26 cellular contexts compared by ENCODE assay signal in the genomic region with DNA sequence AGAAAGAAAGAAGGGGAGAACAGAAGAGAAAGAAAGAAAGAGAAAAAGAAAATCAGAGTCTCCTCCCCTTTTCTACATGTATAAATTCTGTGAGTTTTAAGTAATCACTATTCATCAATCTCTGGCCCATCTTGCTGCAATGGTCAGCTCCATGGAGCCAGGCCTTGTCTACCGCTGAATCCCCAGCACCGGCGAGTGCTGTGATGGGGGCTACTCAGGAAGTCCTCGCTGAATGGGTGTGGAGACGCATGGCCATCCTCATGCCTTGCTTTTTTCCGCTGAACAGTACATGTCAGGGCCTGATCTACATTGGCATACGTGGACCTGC. TPM values are rescaled to one million over a fixed set of nuclear protein-coding genes. Genes with fewer than 3 reads are reported as not detected.
"Had no signal": no experiment of that assay in that cellular context is flagged by ENCODE, and none has a peak within 500 bp of the region (broad histone marks: within the 10 kb centered on the region; RNA-seq: fewer than 3 reads in every experiment).

No MANE protein-coding gene starts in this region.

- H3K36me3 ChIP-seq: SJSA1 had no signal

- H3K4me2 ChIP-seq: KMS-11 had no signal

- FAIRE-seq: HepG2 had no signal

- H3K27ac ChIP-seq: KMS-11, SJSA1, SK-N-MC had no signal

- H3K9ac ChIP-seq: KMS-11 had no signal

- H3K4me3 ChIP-seq: SJSA1, SK-N-MC had no signal

- H3K9me3 ChIP-seq: SJSA1 had no signal

- DNase-seq: IMR-90, Kasumi-1, MM.1S, NCI-H1092 treated with DMSO at 0.1 percent for 48 hours, NCI-H1436, NCI-H187, NCI-H2029, NCI-H2081 treated with DMSO at 0.1 percent for 48 hours, NCI-H2171, NCI-H226, NCI-H446, NCI-H510A, NCI-H524 treated with DMSO at 0.1 percent for 48 hours, NCI-H69, NCI-H774, PC-3, Right ventricle myocardium superior, SIG-M5 had no signal

- ATAC-seq: HepG2, Panc1, PC-3 had no signal

- H3K27me3 ChIP-seq: SJSA1 had no signal

RNA-seq across cellular contexts. Expression of gene GPR42, which starts 29.9 kb away (rescaled TPM):
- total RNA-seq: HepG2, HT1080, IMR-90, M059J, PC-3, Right ventricle myocardium superior, SJSA1 had no signal
- polyA plus RNA-seq: HepG2, IMR-90 had no signal

RNA-seq across cellular contexts. Expression of gene FFAR3, which starts 42.5 kb away (rescaled TPM):
- total RNA-seq: HepG2, IMR-90, M059J, PC-3, Right ventricle myocardium superior, SJSA1 had no signal
- polyA plus RNA-seq: HepG2, IMR-90 had no signal

RNA-seq across cellular contexts. Expression of gene FFAR2, which starts 47.3 kb away (rescaled TPM):
- total RNA-seq: HepG2, HT1080, IMR-90, M059J, OCI-LY7, PC-3, SJSA1 had no signal
- polyA plus RNA-seq: IMR-90 had no signal

RNA-seq across cellular contexts. Expression of gene FFAR1, which starts 53.0 kb away (rescaled TPM):
- total RNA-seq: HepG2, IMR-90, M059J, PC-3, Right ventricle myocardium superior, SJSA1 had no signal
- polyA plus RNA-seq: HepG2, IMR-90 had no signal
